In genomic region chr18:62844850-62845643, GRCh38 we compare ENCODE assay signal across 9 cellular contexts.
DNase-seq lines count a peak whose midpoint lies in the region; ATAC-seq and TF ChIP-seq lines count a peak whose summit lies in the region.
"Had no signal": no experiment of that assay in that cellular context is flagged by ENCODE, and none has a peak within 500 bp of the region (broad histone marks: within the 10 kb centered on the region; RNA-seq: fewer than 3 reads in every experiment).

No MANE protein-coding gene starts in this region.

- intact Hi-C loops in aorta (cut with DNase I), result no loop called here

- no peak for TF ChIP-seq POLR2A in Peyer's patch (IDR thresholded peaks at IDR 0.05)

- H3K27me3 ChIP-seq in aorta (ENCODE audit: control insufficient read depth in 1 of 2, insufficient read depth in 2 of 2, low read length in 1 of 2), result no peaks in the 10 kb centered on the region
- no peaks in the 10 kb centered on the region for H3K27me3 ChIP-seq in neural progenitor cell
- H3K27me3 ChIP-seq in Peyer's patch, result no peaks in the 10 kb centered on the region

- H3K4me3 ChIP-seq in aorta (ENCODE audit: low read length in 2 of 2) (no peak overlapping the region), neural progenitor cell (no peak overlapping the region), Peyer's patch (no peak overlapping the region)

- H3K9ac ChIP-seq in neural progenitor cell, result no peak overlapping the region

- H3F3A ChIP-seq in neural progenitor cell (ENCODE audit: low read depth), result no peaks in the 10 kb centered on the region

- peaks cover 6% of the 10 kb centered on the region for H4K20me1 ChIP-seq in neural progenitor cell (ENCODE audit: low read depth)

- peaks cover 17% of the 10 kb centered on the region for H3K79me2 ChIP-seq in neural progenitor cell (ENCODE audit: low read depth)

- H2AFZ ChIP-seq in neural progenitor cell (replicated peaks), result no peak overlapping the region

- WGBS in aorta, 2 donors, result 93 to 94% methylated on average over 7 of the region's 7 CpGs

- peak; percentile 64 for ATAC-seq in HG02678 (IDR thresholded peaks at IDR 0.05; ENCODE audit: unreplicated experiment)
- ATAC-seq in WTC11, result no peak
- ATAC-seq in aorta (ENCODE audit: low FRiP score), result no peak

- DNase-seq in activated T-cell treated with anti-CD3 and anti-CD28 coated beads for 24 hours (ENCODE audit: low read depth) (peak; percentile 20), activated T-cell treated with anti-CD3 and anti-CD28 coated beads for 4 hours (no peak), WTC11 (ENCODE audit: low spot score) (no peak), aorta (no peak), neural progenitor cell (ENCODE audit: low spot score) (no peak), Peyer's patch (no peak)
- peak; percentile 6 to 36 for DNase-seq in stimulated activated CD8-positive, alpha-beta memory T cell treated with anti-CD3 and anti-CD28 coated beads, Interleukin-15, amount 100 ng/mL, for 48 hours (ENCODE audit: low read depth in 2 of 2)
- DNase-seq: SHP77 had no signal

- H3K4me2 ChIP-seq in neural progenitor cell, result no peak overlapping the region

- POLR2A ChIA-PET in WTC11 (lab: Charles Lee), result no interaction called here

- peaks cover 61% of the 10 kb centered on the region for H3K4me1 Mint-ChIP-seq in WTC11
- H3K4me1 Mint-ChIP-seq in neural progenitor cell, result peaks cover 15% of the 10 kb centered on the region

- H3K27ac Mint-ChIP-seq in WTC11 (0 out of 2 replicates have a peak overlapping the region, but pooled peaks have one; percentile 52), neural progenitor cell (no peak overlapping the region)

- CTCF ChIA-PET in WTC11 (lab: Charles Lee), result no interaction called here

- no peaks in the 10 kb centered on the region for H3K9me3 ChIP-seq in aorta (ENCODE audit: control insufficient read depth, low read length)
- H3K9me3 ChIP-seq in neural progenitor cell (ENCODE audit: low read depth), result no peaks in the 10 kb centered on the region
- no peaks in the 10 kb centered on the region for H3K9me3 ChIP-seq in Peyer's patch

- H3K36me3 Mint-ChIP-seq in WTC11 (0 out of 2 replicates have a peak, but pooled peaks cover 4% of the 10 kb centered on the region), neural progenitor cell (peaks cover 12% of the 10 kb centered on the region)

- H3K27ac ChIP-seq in aorta (ENCODE audit: low read depth in 1 of 2, low read length in 2 of 2) (no peak overlapping the region), neural progenitor cell (no peak overlapping the region), Peyer's patch (no peak overlapping the region)

- no peaks in the 10 kb centered on the region for H3K9me3 Mint-ChIP-seq in WTC11
- H3K9me3 Mint-ChIP-seq in neural progenitor cell, result no peaks in the 10 kb centered on the region

- H3K4me3 Mint-ChIP-seq in WTC11 (no peak overlapping the region), neural progenitor cell (no peak overlapping the region)

- no peaks in the 10 kb centered on the region for H3K4me1 ChIP-seq in aorta (ENCODE audit: control insufficient read depth in 1 of 2, insufficient read depth in 2 of 2, low read length in 2 of 2)
- H3K4me1 ChIP-seq in neural progenitor cell, result peaks cover 9% of the 10 kb centered on the region
- H3K4me1 ChIP-seq in Peyer's patch, result no peaks in the 10 kb centered on the region

- TF ChIP-seq CTCF in WTC11 (IDR thresholded peaks at IDR 0.05), result no peak
- TF ChIP-seq CTCF in neural progenitor cell (IDR thresholded peaks at IDR 0.05), result no peak
- TF ChIP-seq CTCF in Peyer's patch (IDR thresholded peaks at IDR 0.05), result no peak

- no peaks in the 10 kb centered on the region for H3K36me3 ChIP-seq in aorta (ENCODE audit: control insufficient read depth in 1 of 2, insufficient read depth in 2 of 2, low read length in 1 of 2)
- no peaks in the 10 kb centered on the region for H3K36me3 ChIP-seq in neural progenitor cell
- H3K36me3 ChIP-seq in Peyer's patch, result no peaks in the 10 kb centered on the region

- H3K27me3 Mint-ChIP-seq in WTC11 (ENCODE audit: low read depth) (no peaks in the 10 kb centered on the region), neural progenitor cell (ENCODE audit: insufficient read depth, low read depth) (peaks cover 4% of the 10 kb centered on the region)

TF ChIP-seq in WTC11, 78 proteins besides CTCF, POLR2A, EP300 and RAD21:
- TF ChIP-seq STAT6 (CRISPR knock-in tag; conservative IDR thresholded peaks at IDR 0.05; ENCODE audit: low read depth) (no peak), GRHL2 (CRISPR knock-in tag; IDR thresholded peaks at IDR 0.05; ENCODE audit: insufficient replicate concordance, severe bottlenecking) (no peak), HMGXB4 (CRISPR knock-in tag; IDR thresholded peaks at IDR 0.05) (no peak)

Comparison
In these comparisons a context has a peak if more than half of its experiments do, and no peak if none do; other contexts are left out.
1. DNase-seq: peak in activated T-cell treated with anti-CD3 and anti-CD28 coated beads for 24 hours (single experiment) and stimulated activated CD8-positive, alpha-beta memory T cell treated with anti-CD3 and anti-CD28 coated beads, Interleukin-15, amount 100 ng/mL, for 48 hours (2 of 2); none in activated T-cell treated with anti-CD3 and anti-CD28 coated beads for 4 hours (single experiment), WTC11 (single experiment), aorta (0 of 2), neural progenitor cell (single experiment) and Peyer's patch (0 of 3).